Comparison of ENCODE assay signal across 8 cellular contexts in genomic region chr6:42963855-42964605, GRCh38. TPM values are rescaled to one million over a fixed set of nuclear protein-coding genes. Genes with fewer than 3 reads are reported as not detected.
DNase-seq lines count a peak whose midpoint lies in the region; ATAC-seq and TF ChIP-seq lines count a peak whose summit lies in the region.

No MANE protein-coding gene starts in this region.

- in situ Hi-C loops in ACHN (cut with HindIII; ENCODE audit: low pct_ligation_motif_present, low pct_unique_long_range_greater_than_20kb, low sequenced_read_pairs) (no loop called here), mammary epithelial cell (cut with MboI; ENCODE audit: low sequenced_read_pairs in 2 of 2) (no loop called here)

- POLR2A ChIA-PET in GM10248 (lab: Yijun Ruan, JAX) = interaction anchor here (0.5 kb wide), 1 partner anchor 17 kb away, joined by 3 read pairs; no protein-coding TSS in a partner anchor

- H3K9ac ChIP-seq in NT2/D1 (ENCODE audit: insufficient read length, low read depth) (peak overlapping the region; percentile 56), mammary epithelial cell (ENCODE audit: insufficient read depth, low read length) (no peak overlapping the region), smooth muscle cell (ENCODE audit: low read depth) (no peak overlapping the region)

- dilution Hi-C loops in mammary epithelial cell (cut with HindIII; ENCODE audit: low sequenced_read_pairs) = no loop called here

- no peaks in the 10 kb centered on the region for H3F3A ChIP-seq in smooth muscle cell (ENCODE audit: low read depth)

- CTCF ChIA-PET in GM10248 (lab: Yijun Ruan, JAX) = interaction anchor here (1.1 to 3.6 kb wide), 4 partner anchors 9 to 211 kb away, joined by 3 to 14 read pairs (median 4); no protein-coding TSS in a partner anchor
- CTCF ChIA-PET in mammary epithelial cell (lab: Charles Lee; ENCODE audit: low non-redundant PET) = no interaction called here

- peaks cover 18% of the 10 kb centered on the region for H3K4me1 ChIP-seq in NT2/D1 (ENCODE audit: insufficient read depth, insufficient read length)
- peaks cover 16% of the 10 kb centered on the region for H3K4me1 ChIP-seq in mammary epithelial cell (ENCODE audit: insufficient read depth, low read length)
- no peaks in the 10 kb centered on the region for H3K4me1 ChIP-seq in smooth muscle cell (ENCODE audit: low read depth)

- BruUV-seq in mammary epithelial cell (replicated peaks; lab: Mats Ljungman, UMichigan) = no TSS peak

- peak; percentile 47 for TF ChIP-seq CTCF in GM10248 (IDR thresholded peaks at IDR 0.05; ENCODE audit: control extremely low read depth, extremely low read depth, low read depth, missing control alignments)
- TF ChIP-seq CTCF in mammary epithelial cell (conservative IDR thresholded peaks at IDR 0.05 in 1 of 2, IDR thresholded peaks at IDR 0.05 in 1 of 2; ENCODE audit: extremely low read depth in 1 of 2, insufficient read depth in 1 of 2, low read depth in 1 of 2, low read length in 2 of 2) = peak; percentile 21 to 40
- TF ChIP-seq CTCF in smooth muscle cell (IDR thresholded peaks at IDR 0.05; ENCODE audit: borderline replicate concordance, insufficient read depth, poor library complexity, severe bottlenecking) = peak; percentile 19

- intact Hi-C loops in mammary epithelial cell (cut with micrococcal nuclease) = loop anchor here (1.0 to 5.0 kb wide), 3 partner anchors 48 to 179 kb away; partner anchors contain the start of genes CUL7, KLHDC3 and MEA1

- no peak overlapping the region for H3K4me2 ChIP-seq in mammary epithelial cell (ENCODE audit: insufficient read depth, low read depth, low read length)
- H3K4me2 ChIP-seq in smooth muscle cell = no peak overlapping the region

- H3K9me3 ChIP-seq in NT2/D1 (ENCODE audit: insufficient read depth, low read length) (no peaks in the 10 kb centered on the region), mammary epithelial cell (replicated peaks; ENCODE audit: insufficient read depth, low read length) (no peaks in the 10 kb centered on the region), smooth muscle cell (replicated peaks; ENCODE audit: low read depth) (no peaks in the 10 kb centered on the region)

- H3K27ac ChIP-seq in mammary epithelial cell (ENCODE audit: insufficient read depth, low read depth, low read length) (no peak overlapping the region), smooth muscle cell (ENCODE audit: low read depth) (no peak overlapping the region)

- H2AFZ ChIP-seq in mammary epithelial cell (ENCODE audit: low read depth, low read length) = no peak overlapping the region
- no peak overlapping the region for H2AFZ ChIP-seq in smooth muscle cell (ENCODE audit: low read depth)

- ATAC-seq in HG03196 (IDR thresholded peaks at IDR 0.05; ENCODE audit: unreplicated experiment) = no peak

- peak; percentile 63 for DNase-seq in ACHN
- no peak for DNase-seq in GM10248 (ENCODE audit: extremely low spot score)
- DNase-seq in NT2/D1 (ENCODE audit: low read depth, low spot score) = peak; percentile 35
- DNase-seq in mammary epithelial cell = peak; percentile 37
- no peak for DNase-seq in smooth muscle cell (lab: John Stamatoyannopoulos, UW; ENCODE audit: unreplicated experiment)
- no peak for DNase-seq in NCI-H1092 treated with DMSO at 0.1 percent for 48 hours (lab: John Stamatoyannopoulos, UW)
- DNase-seq in occipital lobe (lab: John Stamatoyannopoulos, UW) = no peak

- H3K79me2 ChIP-seq in mammary epithelial cell (ENCODE audit: insufficient read depth, low read length) (no peaks in the 10 kb centered on the region), smooth muscle cell (ENCODE audit: low read depth) (no peaks in the 10 kb centered on the region)

- H3K36me3 ChIP-seq in NT2/D1 (ENCODE audit: insufficient read depth, insufficient read length, low read length) = peaks cover 63% of the 10 kb centered on the region
- H3K36me3 ChIP-seq in mammary epithelial cell (ENCODE audit: insufficient read depth, low read length) = no peaks in the 10 kb centered on the region
- no peaks in the 10 kb centered on the region for H3K36me3 ChIP-seq in smooth muscle cell (ENCODE audit: low read depth)

- 85% methylated on average over 8 of the region's 9 CpGs for WGBS in mammary epithelial cell (ENCODE audit: low coverage, missing lambda C conversion rate)
- WGBS in smooth muscle cell (ENCODE audit: low lambda C conversion rate) = 81% methylated on average over 9 of the region's 9 CpGs

- H3K4me3 ChIP-seq in NT2/D1 (ENCODE audit: insufficient read length, low read depth) = no peak overlapping the region
- no peak overlapping the region for H3K4me3 ChIP-seq in mammary epithelial cell (replicated peaks in 1 of 3; ENCODE audit: insufficient read depth in 1 of 3, low read depth in 2 of 3, low read length in 3 of 3)
- H3K4me3 ChIP-seq in smooth muscle cell = no peak overlapping the region

- no peaks in the 10 kb centered on the region for H4K20me1 ChIP-seq in mammary epithelial cell (ENCODE audit: insufficient read depth, low read length)
- H4K20me1 ChIP-seq in smooth muscle cell (ENCODE audit: low read depth) = no peaks in the 10 kb centered on the region

- H3K27me3 ChIP-seq in NT2/D1 (ENCODE audit: insufficient read depth, insufficient read length) = peaks cover 18% of the 10 kb centered on the region
- H3K27me3 ChIP-seq in mammary epithelial cell (ENCODE audit: insufficient read depth, low read length) = no peaks in the 10 kb centered on the region
- H3K27me3 ChIP-seq in smooth muscle cell (ENCODE audit: low read depth) = peaks cover 14% of the 10 kb centered on the region

RNA-seq across cellular contexts. Expression of gene GNMT, which starts 3.5 kb away (rescaled TPM):
- total RNA-seq in mammary epithelial cell (under 1 TPM; 0.17 to 0.66 TPM), smooth muscle cell (not detected in 2 replicates), occipital lobe (not detected)
- polyA plus RNA-seq in mammary epithelial cell (0.16 TPM), smooth muscle cell (0.17 TPM in 1 of 2 replicates, not detected in the other)
- not detected for polyA minus RNA-seq in mammary epithelial cell

RNA-seq across cellular contexts. Expression of gene PEX6, which starts 15.0 kb away (rescaled TPM):
- total RNA-seq in mammary epithelial cell (10 to 100 TPM; 12.9 to 22.2 TPM), smooth muscle cell (9.7 and 11.3 TPM in 2 replicates), occipital lobe (24.0 TPM)
- polyA plus RNA-seq in mammary epithelial cell (7.8 TPM), smooth muscle cell (23.4 and 24.6 TPM in 2 replicates)
- polyA minus RNA-seq in mammary epithelial cell = 19.7 TPM

RNA-seq across cellular contexts. Expression of gene PPP2R5D, which starts 20.3 kb away (rescaled TPM):
- total RNA-seq in mammary epithelial cell = 10 to 100 TPM; 32.2 to 35.6 TPM
- polyA plus RNA-seq in mammary epithelial cell = 54.8 TPM
- polyA minus RNA-seq in mammary epithelial cell = 197 TPM
- 33.4 and 51.3 TPM in 2 replicates for total RNA-seq in smooth muscle cell
- 44.1 and 46.4 TPM in 2 replicates for polyA plus RNA-seq in smooth muscle cell
- 33.2 TPM for total RNA-seq in occipital lobe

RNA-seq across cellular contexts. Expression of gene CNPY3, which starts 34.8 kb away (rescaled TPM):
- total RNA-seq in mammary epithelial cell = 10 to 100 TPM; 30.6 to 33.0 TPM
- 36.5 TPM for polyA plus RNA-seq in mammary epithelial cell
- polyA minus RNA-seq in mammary epithelial cell = 29.0 TPM
- total RNA-seq in smooth muscle cell = 16.3 and 20.5 TPM in 2 replicates
- polyA plus RNA-seq in smooth muscle cell = 42.6 and 51.4 TPM in 2 replicates
- total RNA-seq in occipital lobe = 24.6 TPM

RNA-seq across cellular contexts. Expression of gene PTCRA, which starts 48.2 kb away (rescaled TPM):
- total RNA-seq in mammary epithelial cell = not detected
- polyA plus RNA-seq in mammary epithelial cell = not detected
- not detected for polyA minus RNA-seq in mammary epithelial cell
- not detected in 2 replicates for total RNA-seq in smooth muscle cell
- polyA plus RNA-seq in smooth muscle cell = not detected in 2 replicates
- not detected for total RNA-seq in occipital lobe

Comparison
In these comparisons a context has a peak if more than half of its experiments do, and no peak if none do; other contexts are left out.
1. DNase-seq: peak in ACHN (single experiment), NT2/D1 (single experiment) and mammary epithelial cell (single experiment); none in GM10248 (single experiment), smooth muscle cell (single experiment), NCI-H1092 treated with DMSO at 0.1 percent for 48 hours (single experiment) and occipital lobe (single experiment).
2. Peak in every context shown above with its lines, with median percentiles within 50 percentile points of each other: CTCF ChIP-seq.